ENCODE assay signal across 8 cellular contexts in genomic region chr19:53781332-53781731, GRCh38. TPM values are rescaled to one million over a fixed set of nuclear protein-coding genes. Genes with fewer than 3 reads are reported as not detected.
"Had no signal": no experiment of that assay in that cellular context is flagged by ENCODE, and none has a peak within 500 bp of the region (broad histone marks: within the 10 kb centered on the region; RNA-seq: fewer than 3 reads in every experiment).

No MANE protein-coding gene starts in this region.

RNA-seq across cellular contexts. Expression of gene NLRP12, which starts 42.8 kb away (rescaled TPM):
- total RNA-seq: LHCN-M2, MCF 10A, NCI-H460, OCI-LY7, RPMI7951, SJCRH30, SK-MEL-5, T-cell had no signal
